In genomic region chr11:69284081-69284511, GRCh38 we compare ENCODE assay signal across 24 cellular contexts. TPM values are rescaled to one million over a fixed set of nuclear protein-coding genes. Genes with fewer than 3 reads are reported as not detected.
A peak's percentile ranks its signal among the peaks of the same experiment; 100 is the strongest.
DNase-seq lines count a peak whose midpoint lies in the region; ATAC-seq and TF ChIP-seq lines count a peak whose summit lies in the region.
"Had no signal": no experiment of that assay in that cellular context is flagged by ENCODE, and none has a peak within 500 bp of the region (broad histone marks: within the 10 kb centered on the region; RNA-seq: fewer than 3 reads in every experiment).

No MANE protein-coding gene starts in this region.

- no peak overlapping the region for H4K8ac ChIP-seq in neuronal stem cell (ENCODE audit: low read depth, low read length)

- H4K91ac ChIP-seq in neuronal stem cell (ENCODE audit: low read depth, low read length, poor library complexity): no peak overlapping the region

- no peak overlapping the region for H3K9ac ChIP-seq in neuronal stem cell (ENCODE audit: low read depth, low read length, poor library complexity)
- H3K9ac ChIP-seq: SK-N-SH had no signal

- TF ChIP-seq CTCF in fibroblast of the aortic adventitia (IDR thresholded peaks at IDR 0.05; ENCODE audit: insufficient read depth, low read length) (no peak), omental fat pad (IDR thresholded peaks at IDR 0.05) (no peak)

- peaks cover 0 to 2% of the 10 kb centered on the region in 2 donors for H3K9me3 ChIP-seq in neuronal stem cell (replicated peaks in 1 of 2; ENCODE audit: control insufficient read depth in 2 of 2, insufficient read depth in 1 of 2, low read depth in 1 of 2, low read length in 2 of 2)
- H3K9me3 ChIP-seq: HAP-1, SK-N-SH had no signal

- ATAC-seq in omental fat pad (ENCODE audit: low FRiP score) (no peak), HG03196 (IDR thresholded peaks at IDR 0.05; ENCODE audit: unreplicated experiment) (no peak)
- ATAC-seq: HepG2, Panc1 had no signal

- H3K27ac ChIP-seq in neuronal stem cell (replicated peaks; ENCODE audit: low read length): no peak overlapping the region
- H3K27ac ChIP-seq: HL-60 had no signal

- H3K4me3 ChIP-seq in fibroblast of the aortic adventitia (ENCODE audit: low read depth, low read length) (no peak overlapping the region), neuronal stem cell (ENCODE audit: low read length in 2 of 2) (no peak overlapping the region)
- H3K4me3 ChIP-seq: HAP-1 had no signal

- H3K14ac ChIP-seq in neuronal stem cell (ENCODE audit: low read length): no peak overlapping the region

- H3K79me1 ChIP-seq in neuronal stem cell (ENCODE audit: low read depth, low read length): no peaks in the 10 kb centered on the region

- H3K4me2 ChIP-seq in neuronal stem cell (ENCODE audit: insufficient read depth, low read length, poor library complexity, severe bottlenecking): no peak overlapping the region
- H3K4me2 ChIP-seq: SK-N-SH had no signal

- no peak overlapping the region for H3K23ac ChIP-seq in neuronal stem cell (ENCODE audit: low read depth, low read length, poor library complexity)

- H3K4ac ChIP-seq in neuronal stem cell (ENCODE audit: low read length): no peak overlapping the region

- peak overlapping the region; percentile 9 for H2AK5ac ChIP-seq in neuronal stem cell (ENCODE audit: low read depth, low read length)

- no peaks in the 10 kb centered on the region for H3K36me3 ChIP-seq in neuronal stem cell (replicated peaks in 1 of 2; ENCODE audit: control insufficient read depth in 2 of 2, insufficient read depth in 2 of 2, low read length in 2 of 2)
- H3K36me3 ChIP-seq: HAP-1 had no signal

- peak overlapping the region; percentile 13 for H3K18ac ChIP-seq in neuronal stem cell (ENCODE audit: low read length)

- H3K4me1 ChIP-seq in neuronal stem cell (ENCODE audit: control insufficient read depth in 2 of 2, insufficient read depth in 1 of 2, low read depth in 1 of 2, low read length in 2 of 2): peaks cover 0 to 18% of the 10 kb centered on the region in 2 donors
- H3K4me1 ChIP-seq: HAP-1 had no signal

- no CpG with 5 or more reads among the region's 9 CpGs for WGBS in neuronal stem cell (ENCODE audit: extremely low coverage in 2 of 2, insufficient read length in 2 of 2, insufficient replicate concordance in 1 of 2), 2 donors

- no peak overlapping the region for H2BK5ac ChIP-seq in neuronal stem cell (ENCODE audit: low read length)

- peak; percentile 96 for DNase-seq in NCI-H226
- peak; percentile 16 for DNase-seq in fibroblast of the aortic adventitia (ENCODE audit: low read depth)
- DNase-seq in neuronal stem cell (ENCODE audit: low spot score): no peak
- DNase-seq in stimulated activated CD4-positive, alpha-beta T cell treated with anti-CD3 and anti-CD28 coated beads, Interleukin-12 subunit alpha, Interleukin-12 subunit beta, amount 100 ng/mL, for 4 hours: no peak
- DNase-seq in omental fat pad (ENCODE audit: low spot score): no peak
- no peak for DNase-seq in D341Med (ENCODE audit: low spot score)
- DNase-seq: AML-193; C1 segment of cervical spinal cord; CD8-positive, alpha-beta memory T cell; KG1; NCI-H1092; NCI-H1436; NCI-H2029; NCI-H345; NCI-H524; NCI-H774; NK-92 treated with Interleukin-12 subunit alpha and Interleukin-12 subunit beta, amount 100 ng/mL, for 24 hours; SIG-M5; SK-N-SH had no signal

- H3K27me3 ChIP-seq in neuronal stem cell (ENCODE audit: control insufficient read depth in 3 of 3, insufficient read depth in 3 of 3, low read depth in 1 of 3, low read length in 3 of 3): no peaks in the 10 kb centered on the region

- no peak overlapping the region for H2BK15ac ChIP-seq in neuronal stem cell (ENCODE audit: low read length)

- no peak overlapping the region for H2BK12ac ChIP-seq in neuronal stem cell (ENCODE audit: low read length)

- no peak overlapping the region for H2AFZ ChIP-seq in neuronal stem cell (ENCODE audit: low read length)

- H2BK120ac ChIP-seq in neuronal stem cell (ENCODE audit: low read depth, low read length): no peak overlapping the region

RNA-seq across cellular contexts. Expression of gene MYEOV, which starts 9.9 kb away (rescaled TPM):
- total RNA-seq in fibroblast of the aortic adventitia (ENCODE audit: low replicate concordance): 7.0 TPM in 1 of 2 replicates, not detected in the other
- polyA plus RNA-seq in neuronal stem cell (2013, experiment 1 of 2): 0.08 TPM
- 0.26 TPM for polyA plus RNA-seq in neuronal stem cell (2013, experiment 2 of 2)
- 1 to 10 TPM in 1 of 4 donors, under 1 TPM in 3; 0.65 to 8.9 (median 0.83) TPM for total RNA-seq in omental fat pad
- polyA plus RNA-seq: CD8-positive, alpha-beta memory T cell had no signal

Comparison
In these comparisons a context has a peak if more than half of its experiments do, and no peak if none do; other contexts are left out.
1. DNase-seq: peak in NCI-H226 (single experiment) and fibroblast of the aortic adventitia (single experiment); none in neuronal stem cell (single experiment), stimulated activated CD4-positive, alpha-beta T cell treated with anti-CD3 and anti-CD28 coated beads, Interleukin-12 subunit alpha, Interleukin-12 subunit beta, amount 100 ng/mL, for 4 hours (single experiment), omental fat pad (single experiment) and D341Med (single experiment).